Comparison of ENCODE assay signal across 2 cellular contexts in genomic region chr1:16057314-16057915, GRCh38.
A peak's percentile ranks its signal among the peaks of the same experiment; 100 is the strongest.
TF ChIP-seq lines count a peak whose summit lies in the region.

No MANE protein-coding gene starts in this region.

TF ChIP-seq in HEK293, 187 proteins besides CTCF, POLR2A, EP300 and RAD21:
- 0 out of 2 replicates have a peak, but pooled peaks have one; percentile 22 for TF ChIP-seq BCL11B (tag by site-specific recombination; IDR thresholded peaks at IDR 0.05; ENCODE audit: low read depth)

TF ChIP-seq in liver, 16 proteins besides CTCF, POLR2A, EP300 and RAD21:
- TF ChIP-seq HNF4A (conservative IDR thresholded peaks at IDR 0.05) (peak; percentile 55 to 82), RXRA (IDR thresholded peaks at IDR 0.05) (peak; percentile 38 to 77), HNF4G (IDR thresholded peaks at IDR 0.05) (peak; percentile 57)
TF ChIP-seq in liver: peak in this region for 3; not testable (repeated sequence) for 13.
